19 cellular contexts compared by ENCODE assay signal in genomic region chr12:57467915-57468314, GRCh38. TPM values are rescaled to one million over a fixed set of nuclear protein-coding genes. Genes with fewer than 3 reads are reported as not detected.
A peak's percentile ranks its signal among the peaks of the same experiment; 100 is the strongest.
DNase-seq lines count a peak whose midpoint lies in the region; TF ChIP-seq lines count a peak whose summit lies in the region.
"Had no signal": no experiment of that assay in that cellular context is flagged by ENCODE, and none has a peak within 500 bp of the region (broad histone marks: within the 10 kb centered on the region; RNA-seq: fewer than 3 reads in every experiment).

No MANE protein-coding gene starts in this region.

- peaks cover 7 to 40% (median 15%) of the 10 kb centered on the region in 4 donors for H3K4me1 Mint-ChIP-seq in CD4-positive, alpha-beta memory T cell
- H3K4me1 Mint-ChIP-seq in H9 (peaks cover 5 to 7% of the 10 kb centered on the region in 2 experiments), chondrocyte (ENCODE audit: low read depth) (peaks cover under 1% of the 10 kb centered on the region)

- H3K56ac ChIP-seq in H9 (ENCODE audit: insufficient read length, low read depth, low read length): no peak overlapping the region

- H2BK20ac ChIP-seq in H9 (ENCODE audit: low read depth, low read length, poor library complexity, severe bottlenecking): no peak overlapping the region

- H3K27ac ChIP-seq in CD4-positive, alpha-beta memory T cell (ENCODE audit: low read depth, low read length): no peak overlapping the region
- no peak overlapping the region for H3K27ac ChIP-seq in H9 (ENCODE audit: insufficient read length, low read depth, low read length)
- peak overlapping the region; percentile 99 for H3K27ac ChIP-seq in neutrophil
- H3K27ac ChIP-seq: Peyer's patch had no signal

- H3K23me2 ChIP-seq in H9 (ENCODE audit: insufficient read length, low read depth, low read length, poor library complexity, severe bottlenecking): no peaks in the 10 kb centered on the region

- peaks cover 0 to 2% (median 0%) of the 10 kb centered on the region in 8 donors for H3K9me3 Mint-ChIP-seq in CD4-positive, alpha-beta memory T cell
- H3K9me3 Mint-ChIP-seq in H9: no peaks in the 10 kb centered on the region
- no peaks in the 10 kb centered on the region for H3K9me3 Mint-ChIP-seq in chondrocyte (ENCODE audit: low read depth)
- H3K9me3 Mint-ChIP-seq: GM23338 had no signal

- H3K14ac ChIP-seq in H9 (ENCODE audit: insufficient read depth, low read length): no peak overlapping the region

- H3K79me2 ChIP-seq in H9 (ENCODE audit: insufficient read depth, low read length): no peaks in the 10 kb centered on the region

- no peak overlapping the region for H2AK5ac ChIP-seq in H9 (ENCODE audit: insufficient read length, low read length)

- H3K4me3 Mint-ChIP-seq in CD4-positive, alpha-beta memory T cell: peak overlapping the region in 2 of 8 donors; percentile 12 to 46
- no peak overlapping the region for H3K4me3 Mint-ChIP-seq in H9
- H3K4me3 Mint-ChIP-seq in chondrocyte (ENCODE audit: unreplicated experiment): no peak overlapping the region
- H3K4me3 Mint-ChIP-seq: GM23338 had no signal

- intact Hi-C loops in CD4-positive, alpha-beta memory T cell (cut with micrococcal nuclease): no loop called here

- H3K23ac ChIP-seq in H9 (ENCODE audit: insufficient read length, low read depth, low read length): no peak overlapping the region

- peaks cover 39% of the 10 kb centered on the region for H3K36me3 ChIP-seq in CD4-positive, alpha-beta memory T cell (ENCODE audit: insufficient read depth, low read length)
- peaks cover 87% of the 10 kb centered on the region for H3K36me3 ChIP-seq in neutrophil

- H3K4me2 ChIP-seq in H9 (ENCODE audit: insufficient read depth, insufficient read length, low read length): no peak overlapping the region
- H3K4me2 ChIP-seq: GM23338 had no signal

- no peak overlapping the region for H3T11ph ChIP-seq in H9 (ENCODE audit: low read length)

- H3K4ac ChIP-seq in H9 (ENCODE audit: low read depth, low read length): no peak overlapping the region

- TF ChIP-seq CTCF in H9 (conservative IDR thresholded peaks at IDR 0.05): no peak
- no peak for TF ChIP-seq CTCF in chondrocyte (IDR thresholded peaks at IDR 0.05)
- no peak for TF ChIP-seq CTCF in neutrophil (IDR thresholded peaks at IDR 0.05)

- peak overlapping the region in 6 of 7 donors; percentile 10 to 66 (median 32) for H3K27ac Mint-ChIP-seq in CD4-positive, alpha-beta memory T cell
- H3K27ac Mint-ChIP-seq in H9 (no peak overlapping the region; a peak in 1 of 7 replicates), chondrocyte (ENCODE audit: unreplicated experiment) (no peak overlapping the region)
- H3K27ac Mint-ChIP-seq: GM23338 had no signal

- no peaks in the 10 kb centered on the region for H3K79me1 ChIP-seq in H9 (ENCODE audit: insufficient read depth, low read depth, low read length, poor library complexity, severe bottlenecking)

- H3K27me3 ChIP-seq in CD4-positive, alpha-beta memory T cell (ENCODE audit: insufficient read depth, low read length): no peaks in the 10 kb centered on the region
- H3K27me3 ChIP-seq in H9 (ENCODE audit: insufficient read depth, low read length) (no peaks in the 10 kb centered on the region; the same call in 1 of the 2 replicates), neutrophil (no peaks in the 10 kb centered on the region)
- H3K27me3 ChIP-seq: Peyer's patch had no signal

- H2BK5ac ChIP-seq in H9 (ENCODE audit: insufficient read length, low read length): no peak overlapping the region

- H3K18ac ChIP-seq in H9 (ENCODE audit: insufficient read length, low read depth, low read length): no peak overlapping the region

- no peak overlapping the region for H2AFZ ChIP-seq in H9 (ENCODE audit: low read length)
- H2AFZ ChIP-seq: GM23338 had no signal

- no peak overlapping the region for H4K5ac ChIP-seq in H9 (ENCODE audit: insufficient read length, low read depth, low read length)

- peaks cover 20% of the 10 kb centered on the region for H3K4me1 ChIP-seq in CD4-positive, alpha-beta memory T cell (ENCODE audit: insufficient read depth, low read length)
- H3K4me1 ChIP-seq in H9 (ENCODE audit: insufficient read depth, low read length) (no peaks in the 10 kb centered on the region), neutrophil (ENCODE audit: control insufficient read depth in 1 of 2, insufficient read depth in 1 of 2, low read depth in 1 of 2, low read length in 1 of 2) (peaks cover 65 to 76% of the 10 kb centered on the region in 2 experiments)

- CTCF ChIA-PET in CD4-positive, alpha-beta memory T cell (lab: Charles Lee; ENCODE audit: partially characterized antibody): interaction anchor here (0.7 to 0.8 kb wide), 2 partner anchors 9 to 1810 kb away, joined by 3 to 4 read pairs; no protein-coding TSS in a partner anchor

- H3K9me3 ChIP-seq in CD4-positive, alpha-beta memory T cell (ENCODE audit: control insufficient read depth in 1 of 2, low read length in 2 of 2): no peaks in the 10 kb centered on the region
- H3K9me3 ChIP-seq in H9 (ENCODE audit: control insufficient read depth, low read depth, low read length) (no peaks in the 10 kb centered on the region), neutrophil (no peaks in the 10 kb centered on the region)
- H3K9me3 ChIP-seq: Peyer's patch had no signal

- H4K20me1 ChIP-seq in H9 (ENCODE audit: control insufficient read depth, insufficient read depth, insufficient read length): no peaks in the 10 kb centered on the region

- H3K4me3 ChIP-seq in CD4-positive, alpha-beta memory T cell (ENCODE audit: low read length in 2 of 2): no peak overlapping the region
- H3K4me3 ChIP-seq in neutrophil (ENCODE audit: low read depth in 1 of 2, low read length in 1 of 2): no peak overlapping the region
- H3K4me3 ChIP-seq: GM23338, Peyer's patch had no signal

- no peak overlapping the region for H2BK15ac ChIP-seq in H9 (ENCODE audit: low read depth, low read length)

- POLR2A ChIA-PET in CD4-positive, alpha-beta memory T cell (lab: Charles Lee; ENCODE audit: partially characterized antibody): no interaction called here

- H3K36me3 Mint-ChIP-seq in CD4-positive, alpha-beta memory T cell: peaks cover 26 to 36% of the 10 kb centered on the region in 2 donors
- H3K36me3 Mint-ChIP-seq in H9 (ENCODE audit: insufficient read depth in 1 of 3, low read depth in 3 of 3) (peaks cover 0 to 34% (median 19%) of the 10 kb centered on the region in 3 experiments), chondrocyte (ENCODE audit: low read depth) (peaks cover 3% of the 10 kb centered on the region)

- H2BK12ac ChIP-seq in H9 (ENCODE audit: insufficient read length, low read depth, low read length): no peak overlapping the region

- H3K9ac ChIP-seq in H9 (ENCODE audit: extremely low read depth, insufficient read length, low read length): no peak overlapping the region

- no peaks in the 10 kb centered on the region for H3K27me3 Mint-ChIP-seq in CD4-positive, alpha-beta memory T cell
- H3K27me3 Mint-ChIP-seq in H9 (ENCODE audit: low read depth) (peaks cover 51% of the 10 kb centered on the region), chondrocyte (ENCODE audit: low read depth) (peaks cover 6% of the 10 kb centered on the region)

- no peak overlapping the region for H4K91ac ChIP-seq in H9 (ENCODE audit: insufficient read length, low read depth, low read length)

- no CpG with 5 or more reads among the region's 11 CpGs for WGBS in H9 (ENCODE audit: extremely low coverage, insufficient read length, low lambda C conversion rate)

- no peak for DNase-seq in CD4-positive, alpha-beta memory T cell
- peak; percentile 24 for DNase-seq in H9
- DNase-seq in chondrocyte (ENCODE audit: low spot score): peak; percentile 29
- no peak for DNase-seq in SKM-1 (lab: John Stamatoyannopoulos, UW; ENCODE audit: unreplicated experiment)
- no peak for DNase-seq in activated CD8-positive, alpha-beta memory T cell treated with anti-CD3 and anti-CD28 coated beads, Interleukin-2, amount 50 U/mL, for 4 hours
- no peak for DNase-seq in cerebellar cortex (ENCODE audit: low spot score)
- DNase-seq: C1 segment of cervical spinal cord; DND-41; KBM-7; NCI-H1105 treated with DMSO at 0.1 percent for 48 hours; NCI-H187; NCI-H2107; NCI-H510A; NCI-H748 treated with DMSO at 0.1 percent for 48 hours; NK-92 treated with Interleukin-12 subunit alpha and Interleukin-12 subunit beta, amount 100 ng/mL, for 24 hours; Peyer's patch had no signal

- no peak overlapping the region for H2BK120ac ChIP-seq in H9 (ENCODE audit: low read depth, low read length, poor library complexity, severe bottlenecking)

- no peak overlapping the region for H4K8ac ChIP-seq in H9 (replicated peaks; ENCODE audit: insufficient read length, low read depth, low read length)

RNA-seq across cellular contexts. Expression of gene GLI1, which starts 8.3 kb away (rescaled TPM):
- total RNA-seq in CD4-positive, alpha-beta memory T cell: under 1 TPM; 0.30 to 0.35 TPM
- polyA plus RNA-seq in CD4-positive, alpha-beta memory T cell: not detected
- total RNA-seq in H9 (2021): 25.8 and 28.4 TPM in 2 replicates
- 6.2 to 8.3 TPM (median 6.8 TPM) in 3 replicates for total RNA-seq in chondrocyte

RNA-seq across cellular contexts. Expression of gene ARHGAP9, which starts 11.8 kb away (rescaled TPM):
- 100 to 1,000 TPM; 266 to 278 TPM for total RNA-seq in CD4-positive, alpha-beta memory T cell
- polyA plus RNA-seq in CD4-positive, alpha-beta memory T cell: 100 to 1,000 TPM; 206 to 216 TPM
- total RNA-seq in H9 (2021) (3.7 and 4.4 TPM in 2 replicates), chondrocyte (2.9 to 3.1 TPM in 2 of 3 replicates, not detected in the other)

RNA-seq across cellular contexts. Expression of gene INHBE, which starts 12.8 kb away (rescaled TPM):
- not detected for total RNA-seq in CD4-positive, alpha-beta memory T cell
- polyA plus RNA-seq in CD4-positive, alpha-beta memory T cell: not detected
- total RNA-seq in H9 (2021) (9.6 and 10.1 TPM in 2 replicates), chondrocyte (0.77 to 8.5 TPM (median 8.4 TPM) in 3 replicates)
- total RNA-seq: Peyer's patch, Right ventricle myocardium inferior had no signal

RNA-seq across cellular contexts. Expression of gene MARS1, which starts 20.0 kb away (rescaled TPM):
- 100 to 1,000 TPM; 224 to 242 TPM for total RNA-seq in CD4-positive, alpha-beta memory T cell
- 100 to 1,000 TPM in 1 of 2 donors, 10 to 100 TPM in 1; 84.8 to 114 TPM for polyA plus RNA-seq in CD4-positive, alpha-beta memory T cell
- total RNA-seq in H9 (2021) (352 and 368 TPM in 2 replicates), chondrocyte (176 to 350 TPM (median 331 TPM) in 3 replicates)

RNA-seq across cellular contexts. Expression of gene INHBC, which starts 33.3 kb away (rescaled TPM):
- not detected for total RNA-seq in CD4-positive, alpha-beta memory T cell
- polyA plus RNA-seq in CD4-positive, alpha-beta memory T cell: not detected
- total RNA-seq in H9 (2021) (not detected in 2 replicates), chondrocyte (not detected in 3 replicates)
- total RNA-seq: GM23338, Peyer's patch, Right ventricle myocardium inferior had no signal

Comparison
In these comparisons a context has a peak if more than half of its experiments do, and no peak if none do; other contexts are left out.
1. DNase-seq: peak in H9 (single experiment) and chondrocyte (single experiment); none in CD4-positive, alpha-beta memory T cell (0 of 5), SKM-1 (single experiment), activated CD8-positive, alpha-beta memory T cell treated with anti-CD3 and anti-CD28 coated beads, Interleukin-2, amount 50 U/mL, for 4 hours (single experiment) and cerebellar cortex (single experiment).
2. H3K27ac Mint-ChIP-seq: peak in CD4-positive, alpha-beta memory T cell (6 of 7); none in H9 (0 of 3) and chondrocyte (single experiment).
3. RNA of gene ARHGAP9, which starts 11.8 kb away (total RNA-seq): 266 to 278 TPM in CD4-positive, alpha-beta memory T cell; 3.7 to 4.4 TPM in H9 and 2.9 to 3.1 TPM in chondrocyte; every median in the first group is over 10 times any median in the second.